ENCODE assay signal across 1 cellular context in genomic region chr6:107926697-107927544, GRCh38.
TF ChIP-seq lines count a peak whose summit lies in the region.

No MANE protein-coding gene starts in this region.

TF ChIP-seq in K562, 482 proteins besides CTCF, POLR2A, EP300 and RAD21:
- TF ChIP-seq MNT (conservative IDR thresholded peaks at IDR 0.05): 0 out of 4 replicates have a peak, but pooled peaks of 1 of the 2 experiments have one; percentile 11
- TF ChIP-seq KLF13 (tag; IDR thresholded peaks at IDR 0.05; ENCODE audit: borderline replicate concordance, low read depth): peak; percentile 85; the same call in 1 of the 2 replicates
- TF ChIP-seq EGR1 (conservative IDR thresholded peaks at IDR 0.05): peak; percentile 43; the same call in 1 of the 2 replicates
- peak; percentile 18; the same call in 1 of the 2 replicates for TF ChIP-seq ATF7 (IDR thresholded peaks at IDR 0.05)
- peak; percentile 42; the same call in 1 of the 2 replicates for TF ChIP-seq SMARCA5 (IDR thresholded peaks at IDR 0.05)
- 0 out of 2 replicates have a peak, but pooled peaks have one; percentile 25 for TF ChIP-seq HDAC2 (IDR thresholded peaks at IDR 0.05)
